17 cellular contexts compared by ENCODE assay signal in the genomic region with DNA sequence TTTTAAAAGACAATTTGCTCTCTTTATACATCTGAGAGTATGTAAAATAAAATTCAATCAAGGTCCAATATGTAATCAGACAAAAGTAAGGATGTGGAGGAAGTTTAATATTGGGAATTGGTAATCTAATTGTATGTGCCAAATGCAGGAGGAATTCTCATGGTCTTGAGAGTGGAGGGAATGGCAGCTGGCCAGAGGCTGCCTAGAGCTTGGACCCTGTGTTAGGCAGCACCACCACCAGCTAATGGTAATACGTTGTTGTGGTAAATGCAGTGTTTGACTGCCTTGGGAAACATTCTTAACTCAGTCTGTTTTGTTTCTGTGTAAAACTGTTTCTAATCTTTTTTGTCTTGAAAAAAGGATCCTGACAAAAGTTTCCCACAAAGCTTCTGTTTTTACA. TPM values are rescaled to one million over a fixed set of nuclear protein-coding genes. Genes with fewer than 3 reads are reported as not detected.
DNase-seq lines count a peak whose midpoint lies in the region; ATAC-seq, FAIRE-seq and TF ChIP-seq lines count a peak whose summit lies in the region.
"Had no signal": no experiment of that assay in that cellular context is flagged by ENCODE, and none has a peak within 500 bp of the region (broad histone marks: within the 10 kb centered on the region; RNA-seq: fewer than 3 reads in every experiment).

No MANE protein-coding gene starts in this region.

- no peak for DNase-seq in GM12892 (ENCODE audit: insufficient read length)
- DNase-seq in NCI-H446 treated with DMSO at 0.1 percent for 48 hours (lab: John Stamatoyannopoulos, UW) = peak; percentile 0
- peak; percentile 77 for DNase-seq in astrocyte of the hippocampus (ENCODE audit: low read depth, low spot score)
- DNase-seq in osteoblast (ENCODE audit: insufficient read length, low spot score, missing footprints) = no peak
- no peak for DNase-seq in HepG2 (ENCODE audit: low spot score)
- DNase-seq: ACHN, Caco-2, DMS79, GM23248, MV-4-11, NCI-H1436, NCI-H2029, NCI-H2171, NCI-H82 had no signal

- no peak overlapping the region for H3K4me3 ChIP-seq in osteoblast (ENCODE audit: insufficient read depth, low read length)
- no peak overlapping the region for H3K4me3 ChIP-seq in HepG2 (replicated peaks in 1 of 3; ENCODE audit: insufficient read depth in 1 of 3, low read depth in 2 of 3, low read length in 3 of 3)
- H3K4me3 ChIP-seq: GM23248 had no signal

- no peak overlapping the region for H3K4me2 ChIP-seq in osteoblast (ENCODE audit: insufficient read depth, low read length)
- H3K4me2 ChIP-seq in HepG2 (ENCODE audit: low read depth, low read length) = no peak overlapping the region

- H2AFZ ChIP-seq in osteoblast (ENCODE audit: low read length) (no peak overlapping the region), HepG2 (ENCODE audit: low read length) (no peak overlapping the region)
- H2AFZ ChIP-seq: GM23248 had no signal

- TF ChIP-seq EP300 in HepG2 (IDR thresholded peaks at IDR 0.05; ENCODE audit: low read depth in 2 of 2, low read length in 2 of 2) (no peak), HepG2 (CRISPR knock-in tag; IDR thresholded peaks at IDR 0.05; ENCODE audit: borderline replicate concordance) (no peak)

- H4K20me1 ChIP-seq in osteoblast (ENCODE audit: insufficient read depth, low read length) (peaks cover 80% of the 10 kb centered on the region), HepG2 (ENCODE audit: insufficient read depth, low read length) (no peaks in the 10 kb centered on the region)

- in situ Hi-C loops in HepG2 (cut with HindIII; ENCODE audit: extremely low pct_ligation_motif_present, low pct_unique_long_range_greater_than_20kb) = no loop called here

- FAIRE-seq in GM12892 (lab: Jason Lieb, UNC) = peak; percentile 56
- no peak for FAIRE-seq in HepG2 (lab: Jason Lieb, UNC)

- POLR2A ChIA-PET in HepG2 (lab: Yijun Ruan, JAX) = no interaction called here

- no peak for TF ChIP-seq RAD21 in HepG2 (CRISPR knock-in tag; IDR thresholded peaks at IDR 0.05)

- intact Hi-C loops in HepG2 (cut with micrococcal nuclease; ENCODE audit: unreplicated experiment) = no loop called here

- CTCF ChIA-PET in HepG2 (lab: Yijun Ruan, JAX; ENCODE audit: low intra/inter-chr PET ratio, low total read pairs) = no interaction called here

- ATAC-seq in GM21423 (IDR thresholded peaks at IDR 0.05; ENCODE audit: unreplicated experiment) = no peak
- ATAC-seq in HG03457 (IDR thresholded peaks at IDR 0.05; ENCODE audit: unreplicated experiment) = no peak
- ATAC-seq in HepG2 = no peak
- ATAC-seq: HCT116 had no signal

- no TSS peak for BruUV-seq in HepG2 (replicated peaks; lab: Mats Ljungman, UMichigan)

- no peaks in the 10 kb centered on the region for H3K27me3 ChIP-seq in osteoblast (ENCODE audit: insufficient read depth, low read length)
- no peaks in the 10 kb centered on the region for H3K27me3 ChIP-seq in HepG2 (ENCODE audit: control insufficient read depth in 1 of 2, insufficient read depth in 2 of 2, low read length in 2 of 2)

- no peak overlapping the region for H3K9ac ChIP-seq in HepG2 (ENCODE audit: insufficient read depth, low read depth, low read length)
- H3K9ac ChIP-seq: GM23248 had no signal

- H3K27ac ChIP-seq in osteoblast (ENCODE audit: low read depth, low read length) = peak overlapping the region; percentile 23
- no peak overlapping the region for H3K27ac ChIP-seq in HepG2 (ENCODE audit: extremely low read length, insufficient read depth, low read length)
- H3K27ac ChIP-seq: GM23248 had no signal

- H3K4me1 ChIP-seq in osteoblast (ENCODE audit: insufficient read depth, low read length) (peaks cover 28% of the 10 kb centered on the region), HepG2 (ENCODE audit: insufficient read depth, low read length) (peaks cover 8% of the 10 kb centered on the region; the same call in 1 of the 2 replicates)
- H3K4me1 ChIP-seq: Caco-2 had no signal

- TF ChIP-seq CTCF in osteoblast (IDR thresholded peaks at IDR 0.05; ENCODE audit: extremely low read depth, low read depth, low read length) (no peak), HepG2 (CRISPR knock-in tag; IDR thresholded peaks at IDR 0.05) (no peak)

- H3K36me3 ChIP-seq in osteoblast (ENCODE audit: insufficient read depth, low read length) (peaks cover 5% of the 10 kb centered on the region), HepG2 (replicated peaks in 1 of 2; ENCODE audit: control insufficient read depth in 1 of 2, insufficient read depth in 2 of 2, low read length in 2 of 2) (no peaks in the 10 kb centered on the region)

- TF ChIP-seq POLR2A in GM12892 (IDR thresholded peaks at IDR 0.05; ENCODE audit: low read depth, low read length) (no peak), HepG2 (IDR thresholded peaks at IDR 0.05; ENCODE audit: insufficient read depth in 1 of 2, low read depth in 2 of 2, low read length in 2 of 2) (no peak)

- 90% methylated on average over 1 of the region's 1 CpG for WGBS in HepG2 (ENCODE audit: low lambda C conversion rate)

- peaks cover 100% of the 10 kb centered on the region for H3K79me2 ChIP-seq in osteoblast (ENCODE audit: insufficient read depth, low read length)
- peaks cover 24% of the 10 kb centered on the region for H3K79me2 ChIP-seq in HepG2 (ENCODE audit: insufficient read depth, low read length)

- H3K9me3 ChIP-seq in osteoblast (ENCODE audit: low read depth, low read length) (no peaks in the 10 kb centered on the region), HepG2 (ENCODE audit: low read length) (no peaks in the 10 kb centered on the region)
- H3K9me3 ChIP-seq: Caco-2 had no signal

TF ChIP-seq in HepG2, 621 proteins besides CTCF, POLR2A, EP300 and RAD21:
- TF ChIP-seq ZNF619 (CRISPR knock-in tag; IDR thresholded peaks at IDR 0.05) = no peak
- TF ChIP-seq KDM3A (CRISPR knock-in tag; IDR thresholded peaks at IDR 0.05; ENCODE audit: low read depth) = no peak
- no peak for TF ChIP-seq ZNF777 (CRISPR knock-in tag; IDR thresholded peaks at IDR 0.05)
- no peak for TF ChIP-seq ZBTB3 (CRISPR knock-in tag; IDR thresholded peaks at IDR 0.05; ENCODE audit: borderline replicate concordance, low read depth)
- TF ChIP-seq, protein P1, sequence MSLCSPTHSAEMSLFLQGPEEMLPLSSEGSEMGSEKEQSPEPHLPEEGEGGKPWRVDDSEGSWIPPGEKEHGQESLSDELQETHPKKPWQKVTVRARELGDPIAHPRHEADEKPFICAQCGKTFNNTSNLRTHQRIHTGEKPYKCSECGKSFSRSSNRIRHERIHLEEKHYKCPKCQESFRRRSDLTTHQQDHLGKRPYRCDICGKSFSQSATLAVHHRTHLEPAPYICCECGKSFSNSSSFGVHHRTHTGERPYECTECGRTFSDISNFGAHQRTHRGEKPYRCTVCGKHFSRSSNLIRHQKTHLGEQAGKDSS (CRISPR knock-in tag; IDR thresholded peaks at IDR 0.05; ENCODE audit: borderline replicate concordance, low read depth) = no peak
- no peak for TF ChIP-seq ZNF44 (CRISPR knock-in tag; IDR thresholded peaks at IDR 0.05)
- TF ChIP-seq TCF7L2 (IDR thresholded peaks at IDR 0.05; ENCODE audit: low read depth, low read length) = no peak

RNA-seq across cellular contexts. Expression of gene GALNT1, which starts 30.0 kb away (rescaled TPM):
- polyA plus RNA-seq in GM12892 (2012; ENCODE audit: missing spikeins) = 22.2 TPM
- 775 and 796 TPM in 2 replicates for total RNA-seq in osteoblast
- total RNA-seq in HepG2 (2016; rRNA removed; fragmentation: Illumina TruSeq; extraction: Trizol) = 100 and 101 TPM in 2 replicates
- 24.4 and 25.0 TPM in 2 replicates for total RNA-seq in HepG2 (2016; cell fraction: cytosol; rRNA removed; fragmentation: Illumina TruSeq; extraction: Trizol; ENCODE audit: low read depth)
- 97.8 and 106 TPM in 2 replicates for total RNA-seq in HepG2 (2016; cell fraction: insoluble cytoplasmic fraction; rRNA removed; fragmentation: Illumina TruSeq; extraction: Trizol)
- total RNA-seq in HepG2 (2016; cell fraction: membrane; rRNA removed; fragmentation: Illumina TruSeq; extraction: Trizol) = 103 and 117 TPM in 2 replicates
- total RNA-seq in HepG2 (2016; cell fraction: nucleus; rRNA removed; fragmentation: Illumina TruSeq; extraction: Trizol) = 57.3 and 63.3 TPM in 2 replicates
- polyA plus RNA-seq in HepG2 (2011; rRNA removed) = 29.5 and 41.1 TPM in 2 replicates
- polyA plus RNA-seq in HepG2 (2011; cell fraction: cytosol; rRNA removed) = 16.2 and 27.6 TPM in 2 replicates
- polyA plus RNA-seq in HepG2 (2011; cell fraction: nucleus; rRNA removed) = 5.3 and 6.6 TPM in 2 replicates
- 30.9 and 42.2 TPM in 2 replicates for polyA plus RNA-seq in HepG2 (2012)
- polyA plus RNA-seq in HepG2 (2016; cell fraction: cytosol; fragmentation: Illumina TruSeq; extraction: Trizol; ENCODE audit: low read depth) = 23.9 and 26.1 TPM in 2 replicates
- 75.7 and 83.7 TPM in 2 replicates for polyA plus RNA-seq in HepG2 (2016; cell fraction: insoluble cytoplasmic fraction; fragmentation: Illumina TruSeq; extraction: Trizol; ENCODE audit: low read depth)
- polyA plus RNA-seq in HepG2 (2016; cell fraction: membrane; fragmentation: Illumina TruSeq; extraction: Trizol; ENCODE audit: low read depth) = 57.2 and 64.0 TPM in 2 replicates
- 52.0 and 52.9 TPM in 2 replicates for polyA plus RNA-seq in HepG2 (2016; cell fraction: nucleus; fragmentation: Illumina TruSeq; extraction: Trizol; ENCODE audit: insufficient read depth, low read depth)
- polyA minus RNA-seq in HepG2 (2011; rRNA and poly(A)+ RNA removed; ENCODE audit: low replicate concordance) = 26.4 and 26.8 TPM in 2 replicates
- polyA minus RNA-seq in HepG2 (2011; cell fraction: cytosol; rRNA and poly(A)+ RNA removed) = 38.5 and 40.9 TPM in 2 replicates
- 29.9 and 36.9 TPM in 2 replicates for polyA minus RNA-seq in HepG2 (2011; cell fraction: nucleus; rRNA and poly(A)+ RNA removed)

Comparison
In these comparisons a context has a peak if more than half of its experiments do, and no peak if none do; other contexts are left out.
1. DNase-seq: peak in NCI-H446 treated with DMSO at 0.1 percent for 48 hours (single experiment) and astrocyte of the hippocampus (single experiment); none in GM12892 (single experiment), osteoblast (single experiment) and HepG2 (single experiment).